8 cellular contexts compared by ENCODE assay signal in the genomic region with DNA sequence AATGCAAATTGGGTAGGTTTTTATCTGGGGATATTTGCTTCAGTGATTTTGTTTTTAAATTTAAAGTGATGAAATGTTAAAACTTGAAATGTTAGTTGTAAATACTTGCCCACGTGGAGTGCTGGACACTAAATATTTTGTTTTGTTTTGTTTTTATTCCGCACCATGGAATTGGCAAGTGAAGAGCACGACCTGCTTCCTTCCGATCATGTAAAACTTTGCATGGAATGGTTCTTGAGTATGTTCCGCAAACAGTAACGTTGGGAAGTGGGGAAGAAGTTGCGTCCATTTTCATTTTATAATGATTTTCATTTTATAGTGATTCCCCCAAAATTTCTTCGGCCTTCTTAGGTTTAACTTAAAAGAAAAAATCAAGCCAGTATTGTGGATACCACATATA. TPM values are rescaled to one million over a fixed set of nuclear protein-coding genes. Genes with fewer than 3 reads are reported as not detected.
DNase-seq lines count a peak whose midpoint lies in the region; ATAC-seq and TF ChIP-seq lines count a peak whose summit lies in the region.

No MANE protein-coding gene starts in this region.

- TF ChIP-seq POLR2A in thyroid gland (IDR thresholded peaks at IDR 0.05), result no peak

- no peaks in the 10 kb centered on the region for H3K9me3 Mint-ChIP-seq in activated T-cell treated with anti-CD3 and anti-CD28 coated beads, Interleukin-2, amount 50 U/mL, for 24 hours
- no peaks in the 10 kb centered on the region for H3K9me3 Mint-ChIP-seq in activated CD8-positive, alpha-beta T cell treated with anti-CD3 and anti-CD28 coated beads, Interleukin-2, amount 10 ng/mL, durations not matched to agents 7 days and 5 days (ENCODE audit: insufficient read depth)
- H3K9me3 Mint-ChIP-seq in immature natural killer cell, result no peaks in the 10 kb centered on the region

- peaks cover 21% of the 10 kb centered on the region for H3K4me1 Mint-ChIP-seq in activated T-cell treated with anti-CD3 and anti-CD28 coated beads, Interleukin-2, amount 50 U/mL, for 24 hours (ENCODE audit: low read depth)
- H3K4me1 Mint-ChIP-seq in activated CD8-positive, alpha-beta T cell treated with anti-CD3 and anti-CD28 coated beads, Interleukin-2, amount 10 ng/mL, durations not matched to agents 7 days and 5 days (ENCODE audit: low read depth), result peaks cover 26% of the 10 kb centered on the region
- H3K4me1 Mint-ChIP-seq in immature natural killer cell, result peaks cover 21 to 27% of the 10 kb centered on the region in 2 donors

- peaks cover 20% of the 10 kb centered on the region for H3K36me3 Mint-ChIP-seq in activated T-cell treated with anti-CD3 and anti-CD28 coated beads, Interleukin-2, amount 50 U/mL, for 24 hours (ENCODE audit: low read depth)
- H3K36me3 Mint-ChIP-seq in activated CD8-positive, alpha-beta T cell treated with anti-CD3 and anti-CD28 coated beads, Interleukin-2, amount 10 ng/mL, durations not matched to agents 7 days and 5 days (ENCODE audit: low read depth), result peaks cover 2% of the 10 kb centered on the region
- H3K36me3 Mint-ChIP-seq in immature natural killer cell, result peaks cover 0 to 3% (median 0%) of the 10 kb centered on the region in 3 donors

- H3K27me3 Mint-ChIP-seq in activated T-cell treated with anti-CD3 and anti-CD28 coated beads, Interleukin-2, amount 50 U/mL, for 24 hours, result no peaks in the 10 kb centered on the region
- H3K27me3 Mint-ChIP-seq in activated CD8-positive, alpha-beta T cell treated with anti-CD3 and anti-CD28 coated beads, Interleukin-2, amount 10 ng/mL, durations not matched to agents 7 days and 5 days (ENCODE audit: low read depth), result no peaks in the 10 kb centered on the region
- H3K27me3 Mint-ChIP-seq in immature natural killer cell (ENCODE audit: low read depth in 3 of 3), result peaks cover 1 to 4% (median 2%) of the 10 kb centered on the region in 3 donors

- no peak for ATAC-seq in activated CD8-positive, alpha-beta T cell treated with anti-CD3 and anti-CD28 coated beads, Interleukin-2, amount 10 ng/mL, durations not matched to agents 7 days and 5 days

- no peaks in the 10 kb centered on the region for H3K36me3 ChIP-seq in thyroid gland

- DNase-seq in activated T-cell treated with anti-CD3 and anti-CD28 coated beads, Interleukin-2, amount 50 U/mL, for 24 hours, result no peak
- no peak for DNase-seq in activated T-cell treated with anti-CD3 and anti-CD28 coated beads for 4 hours
- DNase-seq in activated CD8-positive, alpha-beta T cell treated with anti-CD3 and anti-CD28 coated beads, Interleukin-2, amount 10 ng/mL, durations not matched to agents 7 days and 5 days, result no peak
- no peak for DNase-seq in immature natural killer cell
- no peak for DNase-seq in thyroid gland
- no peak for DNase-seq in posterior cingulate gyrus
- no peak for DNase-seq in cerebellar nuclear complex (lab: John Stamatoyannopoulos, UW)
- no peak for DNase-seq in hepatic stellate cell (ENCODE audit: low spot score)

- peak overlapping the region; percentile 94 for H3K27ac Mint-ChIP-seq in activated T-cell treated with anti-CD3 and anti-CD28 coated beads, Interleukin-2, amount 50 U/mL, for 24 hours
- H3K27ac Mint-ChIP-seq in activated CD8-positive, alpha-beta T cell treated with anti-CD3 and anti-CD28 coated beads, Interleukin-2, amount 10 ng/mL, durations not matched to agents 7 days and 5 days, result peak overlapping the region; percentile 91
- peak overlapping the region; percentile 86 to 95 (median 91) for H3K27ac Mint-ChIP-seq in immature natural killer cell

- 25 to 26% methylated on average over 8 of the region's 8 CpGs for WGBS in thyroid gland, 2 donors

- H3K27me3 ChIP-seq in thyroid gland, result no peaks in the 10 kb centered on the region

- intact Hi-C loops in thyroid gland (cut with DNase I) (no loop called here), posterior cingulate gyrus (cut with DNase I) (no loop called here)

- no peaks in the 10 kb centered on the region for H3K4me1 ChIP-seq in thyroid gland

- H3K9me3 ChIP-seq in thyroid gland, result no peaks in the 10 kb centered on the region

- TF ChIP-seq CTCF in thyroid gland (IDR thresholded peaks at IDR 0.05), result no peak

- POLR2A ChIA-PET in activated CD8-positive, alpha-beta T cell treated with anti-CD3 and anti-CD28 coated beads, Interleukin-2, amount 10 ng/mL, durations not matched to agents 7 days and 5 days (lab: Charles Lee), result no interaction called here

- H3K4me3 Mint-ChIP-seq in activated T-cell treated with anti-CD3 and anti-CD28 coated beads, Interleukin-2, amount 50 U/mL, for 24 hours, result peak overlapping the region; percentile 98
- peak overlapping the region; percentile 94 for H3K4me3 Mint-ChIP-seq in activated CD8-positive, alpha-beta T cell treated with anti-CD3 and anti-CD28 coated beads, Interleukin-2, amount 10 ng/mL, durations not matched to agents 7 days and 5 days
- H3K4me3 Mint-ChIP-seq in immature natural killer cell, result peak overlapping the region; percentile 94 to 98 (median 97)

- CTCF ChIA-PET in activated CD8-positive, alpha-beta T cell treated with anti-CD3 and anti-CD28 coated beads, Interleukin-2, amount 10 ng/mL, durations not matched to agents 7 days and 5 days (lab: Charles Lee), result no interaction called here

- H3K27ac ChIP-seq in thyroid gland, result peak overlapping the region in 1 of 3 donors; percentile 64

- H3K4me3 ChIP-seq in thyroid gland (replicated peaks in 1 of 3), result peak overlapping the region; percentile 60 to 99 (median 89)

RNA-seq across cellular contexts. Expression of a gene that starts 0.8 kb away (rescaled TPM):
- 1 to 10 TPM; 2.1 to 2.4 TPM for total RNA-seq in activated CD8-positive, alpha-beta T cell treated with anti-CD3 and anti-CD28 coated beads, Interleukin-2, amount 10 ng/mL, durations not matched to agents 7 days and 5 days
- 1 to 10 TPM in 1 of 3 donors, under 1 TPM in 2; 0.69 to 1.1 (median 0.77) TPM for polyA plus RNA-seq in immature natural killer cell
- 10 to 100 TPM in 3 of 4 donors, 1 to 10 TPM in 1; 9.8 to 13.5 (median 13.1) TPM for total RNA-seq in thyroid gland
